In the genomic region with DNA sequence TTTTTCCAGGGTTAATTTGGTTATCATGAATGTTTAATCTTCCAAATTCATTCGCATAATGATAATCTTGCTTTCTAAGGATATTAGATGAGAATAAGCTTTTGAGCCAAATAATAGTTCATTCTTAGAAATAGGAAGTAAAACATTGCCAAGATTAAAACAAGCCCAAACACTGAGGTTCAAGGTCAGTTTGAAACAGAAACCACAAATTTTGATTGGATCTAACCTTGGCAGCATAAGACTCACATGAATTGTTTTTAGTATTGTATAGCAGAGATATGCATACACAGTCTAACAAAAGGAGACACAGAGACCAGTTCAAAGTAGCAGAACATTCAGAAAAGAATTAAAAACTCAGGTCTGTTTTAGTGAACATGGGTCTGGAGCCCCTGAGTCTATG, we compare ENCODE assay signal across 26 cellular contexts.
"Had no signal": no experiment of that assay in that cellular context is flagged by ENCODE, and none has a peak within 500 bp of the region (broad histone marks: within the 10 kb centered on the region; RNA-seq: fewer than 3 reads in every experiment).

No MANE protein-coding gene starts in this region.

- FAIRE-seq: colon, endothelial cell of umbilical vein, small intestine had no signal

- H3K27ac ChIP-seq: transverse colon, uterus had no signal

- ATAC-seq: activated CD8-positive, alpha-beta T cell treated with anti-CD3 and anti-CD28 coated beads, Interleukin-2, amount 10 ng/mL, durations not matched to agents 7 days and 5 days; effector memory CD8-positive, alpha-beta T cell; esophagus mucosa; left lobe of liver; naive thymus-derived CD4-positive, alpha-beta T cell; sciatic nerve; stimulated activated memory B cell treated with anti-CD40 and anti-IgM and Interleukin-4, amounts not matched to agents 10 μg/mL and 1 μg/mL and 100 μg/mL, for 72 hours had no signal

- H3K27me3 ChIP-seq: transverse colon, uterus had no signal

- DNase-seq: activated CD4-positive, alpha-beta T cell treated with anti-CD3 and anti-CD28 coated beads for 1 hour; activated CD4-positive, alpha-beta T cell treated with anti-CD3 and anti-CD28 coated beads, Interleukin-2, amount 50 U/mL, for 1 hour; activated CD8-positive, alpha-beta T cell treated with anti-CD3 and anti-CD28 coated beads, Interleukin-2, amount 10 ng/mL, durations not matched to agents 7 days and 5 days; activated gamma-delta T cell; aorta; central memory CD4-positive, alpha-beta T cell; effector memory CD8-positive, alpha-beta T cell; foreskin fibroblast; naive thymus-derived CD4-positive, alpha-beta T cell; occipital lobe; posterior cingulate gyrus; small intestine; stimulated activated CD4-positive, alpha-beta T cell treated with anti-CD3 and anti-CD28 coated beads, Interleukin-15, amount 100 ng/mL, for 24 hours; T-helper 2 cell; transverse colon; uterus had no signal

- H3K9me3 ChIP-seq: transverse colon, uterus had no signal

- H3K4me1 ChIP-seq: transverse colon, uterus had no signal

- H3K27me3 Mint-ChIP-seq: activated naive CD4-positive, alpha-beta T cell treated with anti-CD3 and anti-CD28 coated beads, Interleukin-2, amount 50 U/mL, for 24 hours; effector memory CD8-positive, alpha-beta T cell; stimulated activated memory B cell treated with anti-CD40 and anti-IgM and Interleukin-4, amounts not matched to agents 10 μg/mL and 1 μg/mL and 100 μg/mL, for 72 hours had no signal

- H3K4me3 Mint-ChIP-seq: activated CD8-positive, alpha-beta T cell treated with anti-CD3 and anti-CD28 coated beads, Interleukin-2, amount 10 ng/mL, durations not matched to agents 7 days and 5 days; activated naive CD4-positive, alpha-beta T cell treated with anti-CD3 and anti-CD28 coated beads, Interleukin-2, amount 50 U/mL, for 24 hours; activated T-helper 1 cell treated with anti-CD3 and anti-CD28 coated beads, Interleukin-12 subunit alpha, Interleukin-12 subunit beta, Interleukin-2, Interleukin-4 antibody, amounts not matched to agents 30 ng/mL and 10 ng/mL and 1 ng/mL, durations not matched to agents 14 hours and 24 hours and 36 hours; effector memory CD8-positive, alpha-beta T cell; naive thymus-derived CD4-positive, alpha-beta T cell; neural crest cell; stimulated activated memory B cell treated with anti-CD40 and anti-IgM and Interleukin-4, amounts not matched to agents 10 μg/mL and 1 μg/mL and 100 μg/mL, for 72 hours had no signal

- H3K36me3 Mint-ChIP-seq: activated naive CD4-positive, alpha-beta T cell treated with anti-CD3 and anti-CD28 coated beads, Interleukin-2, amount 50 U/mL, for 24 hours; naive thymus-derived CD4-positive, alpha-beta T cell; stimulated activated memory B cell treated with anti-CD40 and anti-IgM and Interleukin-4, amounts not matched to agents 10 μg/mL and 1 μg/mL and 100 μg/mL, for 72 hours had no signal

- H3K9me3 Mint-ChIP-seq: activated naive CD4-positive, alpha-beta T cell treated with anti-CD3 and anti-CD28 coated beads, Interleukin-2, amount 50 U/mL, for 24 hours; activated T-helper 1 cell treated with anti-CD3 and anti-CD28 coated beads, Interleukin-12 subunit alpha, Interleukin-12 subunit beta, Interleukin-2, Interleukin-4 antibody, amounts not matched to agents 30 ng/mL and 10 ng/mL and 1 ng/mL, durations not matched to agents 14 hours and 24 hours and 36 hours; effector memory CD8-positive, alpha-beta T cell; naive thymus-derived CD4-positive, alpha-beta T cell; stimulated activated memory B cell treated with anti-CD40 and anti-IgM and Interleukin-4, amounts not matched to agents 10 μg/mL and 1 μg/mL and 100 μg/mL, for 72 hours had no signal

- H3K4me3 ChIP-seq: lung, transverse colon, uterus had no signal

- H3K27ac Mint-ChIP-seq: activated CD8-positive, alpha-beta T cell treated with anti-CD3 and anti-CD28 coated beads, Interleukin-2, amount 10 ng/mL, durations not matched to agents 7 days and 5 days; activated naive CD4-positive, alpha-beta T cell treated with anti-CD3 and anti-CD28 coated beads, Interleukin-2, amount 50 U/mL, for 24 hours; activated T-helper 1 cell treated with anti-CD3 and anti-CD28 coated beads, Interleukin-12 subunit alpha, Interleukin-12 subunit beta, Interleukin-2, Interleukin-4 antibody, amounts not matched to agents 30 ng/mL and 10 ng/mL and 1 ng/mL, durations not matched to agents 14 hours and 24 hours and 36 hours; effector memory CD8-positive, alpha-beta T cell; naive thymus-derived CD4-positive, alpha-beta T cell; stimulated activated memory B cell treated with anti-CD40 and anti-IgM and Interleukin-4, amounts not matched to agents 10 μg/mL and 1 μg/mL and 100 μg/mL, for 72 hours had no signal

- H3K4me1 Mint-ChIP-seq: activated naive CD4-positive, alpha-beta T cell treated with anti-CD3 and anti-CD28 coated beads, Interleukin-2, amount 50 U/mL, for 24 hours; stimulated activated memory B cell treated with anti-CD40 and anti-IgM and Interleukin-4, amounts not matched to agents 10 μg/mL and 1 μg/mL and 100 μg/mL, for 72 hours had no signal

- H3K36me3 ChIP-seq: transverse colon, uterus had no signal
